ENCODE assay signal across 8 cellular contexts in genomic region chr2:9207641-9208301, GRCh38. TPM values are rescaled to one million over a fixed set of nuclear protein-coding genes. Genes with fewer than 3 reads are reported as not detected.
DNase-seq lines count a peak whose midpoint lies in the region; ATAC-seq and TF ChIP-seq lines count a peak whose summit lies in the region.

No MANE protein-coding gene starts in this region.

- H3K9me3 ChIP-seq in mucosa of descending colon = no peaks in the 10 kb centered on the region

- peaks cover 28% of the 10 kb centered on the region for H3K27me3 Mint-ChIP-seq in dendritic cell treated with granulocyte-macrophage colony-stimulating factor and Interleukin-4, amounts not matched to agents 40 ng/mL and 50 ng/mL, for 4 days

- no peaks in the 10 kb centered on the region for H3K36me3 ChIP-seq in mucosa of descending colon (ENCODE audit: low read depth)

- no peak for TF ChIP-seq CTCF in mucosa of descending colon (IDR thresholded peaks at IDR 0.05)

- no peaks in the 10 kb centered on the region for H3K9me3 Mint-ChIP-seq in dendritic cell treated with granulocyte-macrophage colony-stimulating factor and Interleukin-4, amounts not matched to agents 40 ng/mL and 50 ng/mL, for 4 days

- H3K4me3 Mint-ChIP-seq in dendritic cell treated with granulocyte-macrophage colony-stimulating factor and Interleukin-4, amounts not matched to agents 40 ng/mL and 50 ng/mL, for 4 days = peak overlapping the region; percentile 45

- TF ChIP-seq POLR2A in GM18505 (IDR thresholded peaks at IDR 0.05; ENCODE audit: borderline replicate concordance, extremely low read depth, insufficient read depth, insufficient read length) = no peak

- H3K4me1 Mint-ChIP-seq in dendritic cell treated with granulocyte-macrophage colony-stimulating factor and Interleukin-4, amounts not matched to agents 40 ng/mL and 50 ng/mL, for 4 days (ENCODE audit: low read depth) = peaks cover 13% of the 10 kb centered on the region

- H3K27ac Mint-ChIP-seq in dendritic cell treated with granulocyte-macrophage colony-stimulating factor and Interleukin-4, amounts not matched to agents 40 ng/mL and 50 ng/mL, for 4 days = no peak overlapping the region

- ATAC-seq in mucosa of descending colon = peak; percentile 55
- ATAC-seq in GM21423 (IDR thresholded peaks at IDR 0.05; ENCODE audit: unreplicated experiment) = no peak
- no peak for ATAC-seq in GM18505 (IDR thresholded peaks at IDR 0.05; ENCODE audit: unreplicated experiment)
- ATAC-seq in HG03457 (IDR thresholded peaks at IDR 0.05; ENCODE audit: unreplicated experiment) = no peak

- H3K4me1 ChIP-seq in mucosa of descending colon (ENCODE audit: low read depth) = peaks cover 36% of the 10 kb centered on the region

- peak overlapping the region; percentile 72 for H3K4me3 ChIP-seq in mucosa of descending colon

- DNase-seq in stimulated activated CD4-positive, alpha-beta T cell treated with anti-CD3 and anti-CD28 coated beads, Interleukin-4, amount 100 ng/mL, for 1 hour = peak; percentile 4
- DNase-seq in stimulated activated CD4-positive, alpha-beta T cell treated with anti-CD3 and anti-CD28 coated beads, Interleukin-4, amount 100 ng/mL, for 4 hours = no peak
- DNase-seq in NCI-H774 (lab: John Stamatoyannopoulos, UW) (peak; percentile 6), mucosa of descending colon (peak; percentile 65 to 80 (median 73))

- intact Hi-C loops in dendritic cell treated with granulocyte-macrophage colony-stimulating factor and Interleukin-4, amounts not matched to agents 40 ng/mL and 50 ng/mL, for 4 days (cut with micrococcal nuclease) = loop anchor here (5.0 kb wide), 3 partner anchors 40 to 125 kb away; no protein-coding TSS in a partner anchor
- intact Hi-C loops in mucosa of descending colon (cut with DNase I, micrococcal nuclease) = loop anchor here (10.0 kb wide), 1 partner anchor 127 kb away; no protein-coding TSS in a partner anchor

- H3K36me3 Mint-ChIP-seq in dendritic cell treated with granulocyte-macrophage colony-stimulating factor and Interleukin-4, amounts not matched to agents 40 ng/mL and 50 ng/mL, for 4 days (ENCODE audit: low read depth) = no peaks in the 10 kb centered on the region

RNA-seq across cellular contexts. Expression of gene ASAP2, which starts 1.2 kb away (rescaled TPM):
- 10 to 100 TPM; 50.4 to 84.1 (median 50.5) TPM for total RNA-seq in mucosa of descending colon

Comparison
In these comparisons a context has a peak if more than half of its experiments do, and no peak if none do; other contexts are left out.
1. DNase-seq: peak in stimulated activated CD4-positive, alpha-beta T cell treated with anti-CD3 and anti-CD28 coated beads, Interleukin-4, amount 100 ng/mL, for 1 hour (single experiment), NCI-H774 (single experiment) and mucosa of descending colon (3 of 3); none in stimulated activated CD4-positive, alpha-beta T cell treated with anti-CD3 and anti-CD28 coated beads, Interleukin-4, amount 100 ng/mL, for 4 hours (0 of 2).